ENCODE assay signal across 16 cellular contexts in genomic region chr16:82796047-82796446, GRCh38.
A peak's percentile ranks its signal among the peaks of the same experiment; 100 is the strongest.
DNase-seq lines count a peak whose midpoint lies in the region; ATAC-seq and TF ChIP-seq lines count a peak whose summit lies in the region.
"Had no signal": no experiment of that assay in that cellular context is flagged by ENCODE, and none has a peak within 500 bp of the region (broad histone marks: within the 10 kb centered on the region; RNA-seq: fewer than 3 reads in every experiment).

No MANE protein-coding gene starts in this region.

- H3K9me3 Mint-ChIP-seq in WTC11: no peaks in the 10 kb centered on the region
- no peaks in the 10 kb centered on the region for H3K9me3 Mint-ChIP-seq in activated T-cell treated with anti-CD3 and anti-CD28 coated beads, Interleukin-2, amount 50 U/mL, for 4 hours

- in situ Hi-C loops in transverse colon (cut with MboI; ENCODE audit: low pct_ligation_motif_present in 1 of 4, low pct_unique_long_range_greater_than_20kb in 1 of 4, low sequenced_read_pairs in 3 of 4): no loop called here

- no peak overlapping the region for H3K4me3 Mint-ChIP-seq in WTC11
- H3K4me3 Mint-ChIP-seq in activated T-cell treated with anti-CD3 and anti-CD28 coated beads, Interleukin-2, amount 50 U/mL, for 4 hours: no peak overlapping the region

- CTCF ChIA-PET in WTC11 (lab: Charles Lee): no interaction called here

- H3K27me3 ChIP-seq in cardiac muscle cell: no peaks in the 10 kb centered on the region
- H3K27me3 ChIP-seq in heart right ventricle: no peaks in the 10 kb centered on the region
- H3K27me3 ChIP-seq in transverse colon: no peaks in the 10 kb centered on the region
- H3K27me3 ChIP-seq: SJCRH30 had no signal

- H3K4me1 Mint-ChIP-seq in WTC11: peaks cover 16% of the 10 kb centered on the region
- H3K4me1 Mint-ChIP-seq in activated T-cell treated with anti-CD3 and anti-CD28 coated beads, Interleukin-2, amount 50 U/mL, for 4 hours (ENCODE audit: low read depth): no peaks in the 10 kb centered on the region

- no peak overlapping the region for H3K4me3 ChIP-seq in cardiac muscle cell
- H3K4me3 ChIP-seq in heart right ventricle: no peak overlapping the region
- H3K4me3 ChIP-seq in transverse colon: no peak overlapping the region
- H3K4me3 ChIP-seq: SJCRH30 had no signal

- TF ChIP-seq POLR2A in transverse colon (IDR thresholded peaks at IDR 0.05): no peak

- H3K4me1 ChIP-seq in cardiac muscle cell (ENCODE audit: low read depth) (no peaks in the 10 kb centered on the region), heart right ventricle (peaks cover 0 to 6% (median 0%) of the 10 kb centered on the region in 9 donors), transverse colon (no peaks in the 10 kb centered on the region)
- H3K4me1 ChIP-seq: SJCRH30 had no signal

- TF ChIP-seq EP300 in transverse colon (IDR thresholded peaks at IDR 0.05; ENCODE audit: low read depth): no peak

- H3K9me3 ChIP-seq in cardiac muscle cell (ENCODE audit: low read depth) (no peaks in the 10 kb centered on the region), heart right ventricle (no peaks in the 10 kb centered on the region), transverse colon (no peaks in the 10 kb centered on the region)
- H3K9me3 ChIP-seq: SJCRH30 had no signal

- intact Hi-C loops in heart right ventricle (cut with DNase I) (no loop called here), transverse colon (cut with DNase I; ENCODE audit: low total_unique reads) (no loop called here)

- H3K27me3 Mint-ChIP-seq in WTC11 (ENCODE audit: low read depth): no peaks in the 10 kb centered on the region
- no peaks in the 10 kb centered on the region for H3K27me3 Mint-ChIP-seq in activated T-cell treated with anti-CD3 and anti-CD28 coated beads, Interleukin-2, amount 50 U/mL, for 4 hours (ENCODE audit: low read depth)

- no peaks in the 10 kb centered on the region for H3K36me3 ChIP-seq in cardiac muscle cell
- no peaks in the 10 kb centered on the region for H3K36me3 ChIP-seq in heart right ventricle
- H3K36me3 ChIP-seq in transverse colon: no peaks in the 10 kb centered on the region
- H3K36me3 ChIP-seq: SJCRH30 had no signal

- no peak overlapping the region for H3K27ac ChIP-seq in cardiac muscle cell
- no peak overlapping the region for H3K27ac ChIP-seq in heart right ventricle
- H3K27ac ChIP-seq in transverse colon: no peak overlapping the region
- H3K27ac ChIP-seq: SJCRH30 had no signal

- ATAC-seq in heart right ventricle (no peak), WTC11 (peak; percentile 60), HG03159 (IDR thresholded peaks at IDR 0.05; ENCODE audit: unreplicated experiment) (no peak)
- no peak for ATAC-seq in activated T-cell treated with anti-CD3 and anti-CD28 coated beads, Interleukin-2, amount 50 U/mL, for 4 hours

- H3K36me3 Mint-ChIP-seq in WTC11: no peaks in the 10 kb centered on the region
- no peaks in the 10 kb centered on the region for H3K36me3 Mint-ChIP-seq in activated T-cell treated with anti-CD3 and anti-CD28 coated beads, Interleukin-2, amount 50 U/mL, for 4 hours (ENCODE audit: insufficient read depth)

- POLR2A ChIA-PET in WTC11 (lab: Charles Lee): no interaction called here

- TF ChIP-seq CTCF in cardiac muscle cell (IDR thresholded peaks at IDR 0.05; ENCODE audit: low read depth, low read length) (peak; percentile 11), heart right ventricle (IDR thresholded peaks at IDR 0.05) (peak in 4 of 9 donors; percentile 8 to 41 (median 9)), WTC11 (IDR thresholded peaks at IDR 0.05) (no peak), transverse colon (IDR thresholded peaks at IDR 0.05) (peak in 2 of 5 experiments; percentile 14 to 30)

- no peak overlapping the region for H3K27ac Mint-ChIP-seq in WTC11

- DNase-seq in cardiac muscle cell (ENCODE audit: low read depth in 1 of 2, low spot score in 1 of 2): no peak
- DNase-seq in heart right ventricle: no peak
- no peak for DNase-seq in WTC11 (ENCODE audit: low spot score)
- peak; percentile 38 for DNase-seq in iPS-NIHi7 (ENCODE audit: extremely low spot score)
- DNase-seq in activated T-cell treated with anti-CD3 and anti-CD28 coated beads, Interleukin-2, amount 50 U/mL, for 4 hours: no peak
- no peak for DNase-seq in transverse colon
- DNase-seq in foreskin melanocyte: no peak
- DNase-seq: 8988T, C1 segment of cervical spinal cord, DMS 273 treated with DMSO at 0.1 percent for 48 hours, NCI-H1048, NCI-H187 treated with DMSO at 0.1 percent for 48 hours, NCI-H510A, RPMI8226, SJCRH30 had no signal

- 79 to 84% methylated on average over 3 of the region's 3 CpGs for WGBS in heart right ventricle, 2 donors
- 72 to 75% methylated on average over 3 of the region's 3 CpGs for WGBS in transverse colon (ENCODE audit: low coverage in 1 of 2), 2 donors

TF ChIP-seq in WTC11, 78 proteins besides CTCF, POLR2A, EP300 and RAD21 (continues in another document):
- TF ChIP-seq AR (CRISPR knock-in tag; IDR thresholded peaks at IDR 0.05) (no peak), ELF4 (CRISPR knock-in tag; IDR thresholded peaks at IDR 0.05; ENCODE audit: low read depth) (no peak), MAX (CRISPR knock-in tag; IDR thresholded peaks at IDR 0.05) (no peak), ATF3 (CRISPR knock-in tag; conservative IDR thresholded peaks at IDR 0.05) (no peak), AFF4 (CRISPR knock-in tag; IDR thresholded peaks at IDR 0.05; ENCODE audit: borderline replicate concordance) (no peak)
